16 cellular contexts compared by ENCODE assay signal in the genomic region with DNA sequence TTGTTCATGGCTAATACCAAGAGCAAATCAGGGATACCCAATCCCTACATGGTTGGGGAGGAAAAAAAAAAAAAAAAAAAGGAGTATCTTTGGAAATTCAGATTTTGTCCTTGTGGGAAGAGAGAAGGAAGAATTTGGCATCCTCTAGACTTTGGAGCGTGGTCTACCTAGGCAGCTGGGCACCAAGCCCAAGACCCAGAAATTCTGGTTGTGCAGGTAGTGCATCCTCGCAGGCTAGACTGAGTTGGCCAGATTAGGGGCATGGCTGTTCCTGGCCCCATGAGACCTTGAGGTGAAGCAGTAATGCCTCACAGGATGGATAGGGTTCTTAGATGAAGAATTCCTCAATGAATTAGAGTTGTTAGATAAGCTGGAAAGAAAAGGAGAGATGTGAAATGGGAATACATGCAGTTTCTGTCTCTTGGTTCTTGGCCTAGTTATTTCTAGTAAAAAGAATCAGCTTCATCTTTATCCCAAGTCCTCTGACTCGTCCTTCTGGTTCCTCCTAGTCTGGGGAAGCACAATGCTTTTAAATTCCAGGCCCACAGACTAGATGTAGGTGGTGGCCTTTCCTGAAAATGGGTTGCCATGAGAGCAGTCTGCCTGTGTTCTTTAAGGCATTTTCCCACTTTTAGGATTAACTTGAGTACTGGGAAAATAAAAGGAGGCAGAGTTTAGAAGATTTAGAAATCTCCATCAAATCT.
"Had no signal": no experiment of that assay in that cellular context is flagged by ENCODE, and none has a peak within 500 bp of the region (broad histone marks: within the 10 kb centered on the region; RNA-seq: fewer than 3 reads in every experiment).

No MANE protein-coding gene starts in this region.

- H3K4me1 ChIP-seq: colonic mucosa, uterus had no signal

- H3K9me3 ChIP-seq: adrenal gland, colonic mucosa, esophagus muscularis mucosa, psoas muscle, tibial artery, uterus had no signal

- H3K27me3 ChIP-seq: adrenal gland, colonic mucosa, esophagus muscularis mucosa, tibial artery, uterus had no signal

- H3K4me3 ChIP-seq: adrenal gland, colonic mucosa, esophagus muscularis mucosa, lung, psoas muscle, tibial artery, uterus had no signal

- H3K27ac ChIP-seq: adrenal gland, colonic mucosa, esophagus muscularis mucosa, psoas muscle, uterus had no signal

- DNase-seq: activated CD4-positive, alpha-beta memory T cell treated with anti-CD3 and anti-CD28 coated beads, Interleukin-2, amount 10 ng/mL, durations not matched to agents 7 days and 5 days; activated CD4-positive, alpha-beta T cell treated with anti-CD3 and anti-CD28 coated beads for 1 hour; activated naive CD4-positive, alpha-beta T cell treated with anti-CD3 and anti-CD28 coated beads, Interleukin-2, amount 50 U/mL, for 16 hours; activated T-cell treated with anti-CD3 and anti-CD28 coated beads, Interleukin-2, amount 50 U/mL, for 24 hours; adrenal gland; central memory CD4-positive, alpha-beta T cell; colonic mucosa; immature natural killer cell; nephron progenitor cell; psoas muscle; stimulated activated CD4-positive, alpha-beta T cell treated with anti-CD3 and anti-CD28 coated beads, Interleukin-1b, Interleukin-23, amount 100 ng/mL, for 48 hours; T-helper 1 cell; tibial artery; uterus had no signal

- H3K36me3 ChIP-seq: adrenal gland, colonic mucosa, uterus had no signal
